17 cellular contexts compared by ENCODE assay signal in genomic region chr12:131593411-131593810, GRCh38.
DNase-seq lines count a peak whose midpoint lies in the region; ATAC-seq, FAIRE-seq and TF ChIP-seq lines count a peak whose summit lies in the region.
"Had no signal": no experiment of that assay in that cellular context is flagged by ENCODE, and none has a peak within 500 bp of the region (broad histone marks: within the 10 kb centered on the region; RNA-seq: fewer than 3 reads in every experiment).

No MANE protein-coding gene starts in this region.

- CTCF ChIA-PET in GM12878 (lab: Yijun Ruan, JAX) = no interaction called here

- WGBS in right cardiac atrium = 50% methylated on average over 3 of the region's 3 CpGs
- 35% methylated on average over 3 of the region's 3 CpGs for WGBS in GM12878 (ENCODE audit: insufficient coverage, insufficient replicate concordance, low lambda C conversion rate, missing lambda C conversion rate)

- RAD21 ChIA-PET in GM12878 (lab: Charles Lee; ENCODE audit: unreplicated experiment) = no interaction called here

- H3K79me2 ChIP-seq in GM12878 (ENCODE audit: control insufficient read depth, insufficient read depth, low read length) = no peaks in the 10 kb centered on the region

- SMC1A ChIA-PET in GM12878 (lab: Charles Lee; ENCODE audit: uncharacterized antibody, unreplicated experiment) = no interaction called here

- no TSS peak for BruUV-seq in GM12878 (replicated peaks; lab: Mats Ljungman, UMichigan)

- no peak for TF ChIP-seq CTCF in cardiac muscle cell (IDR thresholded peaks at IDR 0.05; ENCODE audit: low read depth, low read length)
- no peak for TF ChIP-seq CTCF in GM12878 (IDR thresholded peaks at IDR 0.05 in 2 of 3, conservative IDR thresholded peaks at IDR 0.05 in 1 of 3; ENCODE audit: control insufficient read depth in 2 of 3, extremely low read depth in 1 of 3, insufficient read depth in 1 of 3, low read depth in 3 of 3, low read length in 3 of 3)

- H3K27ac ChIP-seq in cardiac muscle cell (peak overlapping the region; percentile 71), right cardiac atrium (ENCODE audit: low read length) (no peak overlapping the region), GM12878 (ENCODE audit: control insufficient read depth, insufficient read depth) (peak overlapping the region; percentile 59; the same call in 1 of the 2 replicates)
- H3K27ac ChIP-seq: KMS-11 had no signal

- no peaks in the 10 kb centered on the region for H3K9me3 ChIP-seq in cardiac muscle cell (ENCODE audit: low read depth)
- no peaks in the 10 kb centered on the region for H3K9me3 ChIP-seq in right cardiac atrium (ENCODE audit: control insufficient read depth, low read length)
- H3K9me3 ChIP-seq in GM12878 (replicated peaks; ENCODE audit: control insufficient read depth, insufficient read depth, low read length) = no peaks in the 10 kb centered on the region; the same call in 2 of the 3 replicates

- POLR2A ChIA-PET in GM12878 (lab: Charles Lee) = no interaction called here

- H4K20me1 ChIP-seq in GM12878 (ENCODE audit: control insufficient read depth, insufficient read depth) = no peaks in the 10 kb centered on the region

- no peak overlapping the region for H3K9ac ChIP-seq in GM12878 (ENCODE audit: control insufficient read depth, insufficient read depth, low read length)
- H3K9ac ChIP-seq: KMS-11 had no signal

- DNase-seq in cardiac muscle cell (ENCODE audit: low read depth in 1 of 2, low spot score in 1 of 2) = peak in 1 of 2 donors; percentile 79
- no peak for DNase-seq in right cardiac atrium
- no peak for DNase-seq in GM12878 (ENCODE audit: low read depth, low spot score)
- DNase-seq in KBM-7 = no peak
- DNase-seq in NCI-H345 (lab: John Stamatoyannopoulos, UW) = no peak
- DNase-seq: CD8-positive, alpha-beta T cell; DND-41; GDM1; HFFc6; NCI-H1092 treated with DMSO at 0.1 percent for 48 hours; NCI-H1694 treated with DMSO at 0.1 percent for 48 hours; NCI-H446 treated with DMSO at 0.1 percent for 48 hours; NCI-H774 had no signal

- TF ChIP-seq EP300 in GM12878 (IDR thresholded peaks at IDR 0.05; ENCODE audit: borderline replicate concordance in 1 of 2, control insufficient read depth in 1 of 2, low read depth in 2 of 2, low read length in 2 of 2) = no peak

- TF ChIP-seq POLR2A in GM12878 (IDR thresholded peaks at IDR 0.05; ENCODE audit: low read depth, low read length) = no peak

- H2AFZ ChIP-seq in GM12878 (ENCODE audit: control insufficient read depth, low read depth, low read length) = no peak overlapping the region; the same call in 1 of the 2 replicates

- ATAC-seq in right cardiac atrium = no peak
- ATAC-seq in HG02571 (IDR thresholded peaks at IDR 0.05; ENCODE audit: unreplicated experiment) = peak; percentile 10
- ATAC-seq in GM12878 = no peak
- no peak for ATAC-seq in HG03097 (IDR thresholded peaks at IDR 0.05; ENCODE audit: low FRiP score, unreplicated experiment)
- ATAC-seq: CD8-positive, alpha-beta T cell; Right ventricle myocardium inferior had no signal

- H3K4me1 ChIP-seq in cardiac muscle cell (ENCODE audit: low read depth) (peaks cover 10% of the 10 kb centered on the region), right cardiac atrium (ENCODE audit: control insufficient read depth, insufficient read depth, low read length) (no peaks in the 10 kb centered on the region), GM12878 (ENCODE audit: control insufficient read depth, insufficient read depth, low read length) (peaks cover 19% of the 10 kb centered on the region)

- H3K36me3 ChIP-seq in cardiac muscle cell = no peaks in the 10 kb centered on the region
- no peaks in the 10 kb centered on the region for H3K36me3 ChIP-seq in GM12878 (ENCODE audit: control insufficient read depth in 2 of 2, insufficient read depth in 2 of 2, low read length in 1 of 2)

- H3K27me3 ChIP-seq in cardiac muscle cell (no peaks in the 10 kb centered on the region), right cardiac atrium (ENCODE audit: control insufficient read depth, insufficient read depth) (no peaks in the 10 kb centered on the region), GM12878 (replicated peaks in 1 of 2; ENCODE audit: control insufficient read depth in 2 of 2, insufficient read depth in 2 of 2, low read length in 1 of 2) (no peaks in the 10 kb centered on the region; a peak in 1 of 4 replicates)

- intact Hi-C loops in right cardiac atrium (cut with DNase I) = no loop called here
- intact Hi-C loops in GM12878 (cut with micrococcal nuclease; ENCODE audit: unreplicated experiment) = no loop called here

- FAIRE-seq in GM12878 (lab: Jason Lieb, UNC) = no peak

- no peak for TF ChIP-seq RAD21 in GM12878 (IDR thresholded peaks at IDR 0.05; ENCODE audit: insufficient read depth, low read depth, low read length)

- peak overlapping the region; percentile 46; the same call in 1 of the 2 replicates for H3K4me2 ChIP-seq in GM12878 (ENCODE audit: control insufficient read depth, insufficient read depth)
- H3K4me2 ChIP-seq: KMS-11 had no signal

- in situ Hi-C loops in GM12878 (cut with MboI) (no loop called here), KBM-7 (cut with MboI; ENCODE audit: low pct_unique_long_range_greater_than_20kb, low sequenced_read_pairs) (no loop called here)

- no peak overlapping the region for H3K4me3 ChIP-seq in cardiac muscle cell
- no peak overlapping the region for H3K4me3 ChIP-seq in right cardiac atrium (ENCODE audit: low read length)
- no peak overlapping the region for H3K4me3 ChIP-seq in GM12878

TF ChIP-seq in GM12878, 131 proteins besides CTCF, POLR2A, EP300 and RAD21 (continues in another document):
- TF ChIP-seq JUND (IDR thresholded peaks at IDR 0.05; ENCODE audit: low read depth, low read length) = no peak
- TF ChIP-seq ESRRA (IDR thresholded peaks at IDR 0.05; ENCODE audit: low read length) = no peak
- TF ChIP-seq, protein P1, sequence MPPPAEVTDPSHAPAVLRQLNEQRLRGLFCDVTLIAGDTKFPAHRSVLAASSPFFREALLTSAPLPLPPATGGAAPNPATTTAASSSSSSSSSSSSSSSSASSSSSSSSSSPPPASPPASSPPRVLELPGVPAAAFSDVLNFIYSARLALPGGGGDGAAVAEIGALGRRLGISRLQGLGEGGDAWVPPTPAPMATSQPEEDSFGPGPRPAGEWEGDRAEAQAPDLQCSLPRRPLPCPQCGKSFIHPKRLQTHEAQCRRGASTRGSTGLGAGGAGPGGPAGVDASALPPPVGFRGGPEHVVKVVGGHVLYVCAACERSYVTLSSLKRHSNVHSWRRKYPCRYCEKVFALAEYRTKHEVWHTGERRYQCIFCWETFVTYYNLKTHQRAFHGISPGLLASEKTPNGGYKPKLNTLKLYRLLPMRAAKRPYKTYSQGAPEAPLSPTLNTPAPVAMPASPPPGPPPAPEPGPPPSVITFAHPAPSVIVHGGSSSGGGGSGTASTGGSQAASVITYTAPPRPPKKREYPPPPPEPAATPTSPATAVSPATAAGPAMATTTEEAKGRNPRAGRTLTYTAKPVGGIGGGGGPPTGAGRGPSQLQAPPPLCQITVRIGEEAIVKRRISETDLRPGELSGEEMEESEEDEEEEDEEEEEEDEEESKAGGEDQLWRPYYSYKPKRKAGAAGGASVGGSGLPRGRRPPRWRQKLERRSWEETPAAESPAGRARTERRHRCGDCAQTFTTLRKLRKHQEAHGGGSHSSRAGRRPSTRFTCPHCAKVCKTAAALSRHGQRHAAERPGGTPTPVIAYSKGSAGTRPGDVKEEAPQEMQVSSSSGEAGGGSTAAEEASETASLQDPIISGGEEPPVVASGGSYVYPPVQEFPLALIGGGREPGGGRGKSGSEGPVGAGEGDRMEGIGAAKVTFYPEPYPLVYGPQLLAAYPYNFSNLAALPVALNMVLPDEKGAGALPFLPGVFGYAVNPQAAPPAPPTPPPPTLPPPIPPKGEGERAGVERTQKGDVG (CRISPR knock-in tag; IDR thresholded peaks at IDR 0.05) = no peak
- no peak for TF ChIP-seq JUNB (IDR thresholded peaks at IDR 0.05)
- TF ChIP-seq, protein P2, sequence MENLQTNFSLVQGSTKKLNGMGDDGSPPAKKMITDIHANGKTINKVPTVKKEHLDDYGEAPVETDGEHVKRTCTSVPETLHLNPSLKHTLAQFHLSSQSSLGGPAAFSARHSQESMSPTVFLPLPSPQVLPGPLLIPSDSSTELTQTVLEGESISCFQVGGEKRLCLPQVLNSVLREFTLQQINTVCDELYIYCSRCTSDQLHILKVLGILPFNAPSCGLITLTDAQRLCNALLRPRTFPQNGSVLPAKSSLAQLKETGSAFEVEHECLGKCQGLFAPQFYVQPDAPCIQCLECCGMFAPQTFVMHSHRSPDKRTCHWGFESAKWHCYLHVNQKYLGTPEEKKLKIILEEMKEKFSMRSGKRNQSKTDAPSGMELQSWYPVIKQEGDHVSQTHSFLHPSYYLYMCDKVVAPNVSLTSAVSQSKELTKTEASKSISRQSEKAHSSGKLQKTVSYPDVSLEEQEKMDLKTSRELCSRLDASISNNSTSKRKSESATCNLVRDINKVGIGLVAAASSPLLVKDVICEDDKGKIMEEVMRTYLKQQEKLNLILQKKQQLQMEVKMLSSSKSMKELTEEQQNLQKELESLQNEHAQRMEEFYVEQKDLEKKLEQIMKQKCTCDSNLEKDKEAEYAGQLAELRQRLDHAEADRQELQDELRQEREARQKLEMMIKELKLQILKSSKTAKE (IDR thresholded peaks at IDR 0.05; ENCODE audit: low read depth, poor library complexity, severe bottlenecking) = no peak
- no peak for TF ChIP-seq SMAD5 (IDR thresholded peaks at IDR 0.05; ENCODE audit: low read depth)
- TF ChIP-seq, protein P3, sequence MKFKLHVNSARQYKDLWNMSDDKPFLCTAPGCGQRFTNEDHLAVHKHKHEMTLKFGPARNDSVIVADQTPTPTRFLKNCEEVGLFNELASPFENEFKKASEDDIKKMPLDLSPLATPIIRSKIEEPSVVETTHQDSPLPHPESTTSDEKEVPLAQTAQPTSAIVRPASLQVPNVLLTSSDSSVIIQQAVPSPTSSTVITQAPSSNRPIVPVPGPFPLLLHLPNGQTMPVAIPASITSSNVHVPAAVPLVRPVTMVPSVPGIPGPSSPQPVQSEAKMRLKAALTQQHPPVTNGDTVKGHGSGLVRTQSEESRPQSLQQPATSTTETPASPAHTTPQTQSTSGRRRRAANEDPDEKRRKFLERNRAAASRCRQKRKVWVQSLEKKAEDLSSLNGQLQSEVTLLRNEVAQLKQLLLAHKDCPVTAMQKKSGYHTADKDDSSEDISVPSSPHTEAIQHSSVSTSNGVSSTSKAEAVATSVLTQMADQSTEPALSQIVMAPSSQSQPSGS (IDR thresholded peaks at IDR 0.05; ENCODE audit: low read length) = no peak
- TF ChIP-seq, protein P4, sequence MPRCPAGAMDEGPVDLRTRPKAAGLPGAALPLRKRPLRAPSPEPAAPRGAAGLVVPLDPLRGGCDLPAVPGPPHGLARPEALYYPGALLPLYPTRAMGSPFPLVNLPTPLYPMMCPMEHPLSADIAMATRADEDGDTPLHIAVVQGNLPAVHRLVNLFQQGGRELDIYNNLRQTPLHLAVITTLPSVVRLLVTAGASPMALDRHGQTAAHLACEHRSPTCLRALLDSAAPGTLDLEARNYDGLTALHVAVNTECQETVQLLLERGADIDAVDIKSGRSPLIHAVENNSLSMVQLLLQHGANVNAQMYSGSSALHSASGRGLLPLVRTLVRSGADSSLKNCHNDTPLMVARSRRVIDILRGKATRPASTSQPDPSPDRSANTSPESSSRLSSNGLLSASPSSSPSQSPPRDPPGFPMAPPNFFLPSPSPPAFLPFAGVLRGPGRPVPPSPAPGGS (IDR thresholded peaks at IDR 0.05; ENCODE audit: borderline replicate concordance, insufficient read depth, low read depth, low read length, poor library complexity, severe bottlenecking) = no peak
